9 cellular contexts compared by ENCODE assay signal in the genomic region with DNA sequence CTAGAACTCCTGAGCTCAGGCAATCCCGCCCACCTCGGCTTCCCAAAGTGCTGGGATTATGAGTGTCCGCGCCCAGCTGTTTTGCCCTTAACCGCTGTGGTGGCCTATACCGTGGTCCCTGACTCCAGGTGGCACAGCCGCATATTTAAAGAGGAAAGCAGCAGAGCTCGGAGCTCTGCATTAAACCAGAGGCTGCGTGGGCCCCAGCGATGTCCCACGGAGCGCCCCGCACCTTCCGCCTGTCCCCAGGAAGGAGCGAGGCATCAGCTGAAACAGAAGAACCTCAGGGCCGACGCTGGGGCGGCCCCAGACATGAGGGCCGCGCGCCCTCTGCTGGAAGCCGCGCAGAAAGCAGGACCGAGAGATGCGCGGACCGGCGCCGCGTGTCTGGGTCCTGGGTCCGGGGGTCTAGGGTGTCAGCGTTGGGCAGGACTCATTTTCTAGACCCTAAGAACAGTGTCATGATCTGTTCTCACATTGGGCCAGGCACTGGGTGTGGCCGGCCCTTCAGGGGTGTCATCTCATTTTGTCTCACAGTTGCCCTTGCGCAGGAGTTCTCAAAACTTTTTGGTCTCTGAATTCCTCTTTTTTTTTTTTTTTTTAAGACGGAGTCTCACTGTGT. TPM values are rescaled to one million over a fixed set of nuclear protein-coding genes. Genes with fewer than 3 reads are reported as not detected.
DNase-seq lines count a peak whose midpoint lies in the region; ATAC-seq and TF ChIP-seq lines count a peak whose summit lies in the region.
"Had no signal": no experiment of that assay in that cellular context is flagged by ENCODE, and none has a peak within 500 bp of the region (broad histone marks: within the 10 kb centered on the region; RNA-seq: fewer than 3 reads in every experiment).

No MANE protein-coding gene starts in this region.

- no peaks in the 10 kb centered on the region for H3K36me3 ChIP-seq in PC-9 (ENCODE audit: low read depth)
- no peaks in the 10 kb centered on the region for H3K36me3 ChIP-seq in esophagus squamous epithelium

- POLR2A ChIA-PET in PC-9 (lab: Charles Lee; ENCODE audit: unreplicated experiment): no interaction called here

- no peak for TF ChIP-seq POLR2A in esophagus squamous epithelium (IDR thresholded peaks at IDR 0.05)

- no TSS peak for BruUV-seq in PC-9 (replicated peaks; lab: Mats Ljungman, UMichigan)

- no peaks in the 10 kb centered on the region for H3K9me3 ChIP-seq in PC-9 (ENCODE audit: insufficient read depth, low read depth)
- H3K9me3 ChIP-seq in esophagus squamous epithelium: no peaks in the 10 kb centered on the region

- no peaks in the 10 kb centered on the region for H3K4me1 Mint-ChIP-seq in nephron

- 4 to 7% methylated on average over 14 to 25 of the region's 35 CpGs for WGBS in esophagus squamous epithelium, 2 donors

- H3K4me3 ChIP-seq in PC-9 (peak overlapping the region; percentile 2; the same call in 1 of the 2 replicates), esophagus squamous epithelium (peak overlapping the region in 1 of 4 donors; percentile 18)

- H2AFZ ChIP-seq in PC-9: no peak overlapping the region

- H3K27ac ChIP-seq in PC-9: no peak overlapping the region
- no peak overlapping the region for H3K27ac ChIP-seq in esophagus squamous epithelium

- intact Hi-C loops in PC-9 (cut with micrococcal nuclease; ENCODE audit: unreplicated experiment): loop anchor here (1.0 to 5.0 kb wide), 5 partner anchors 39 to 340 kb away; a partner anchor contains a TSS
- intact Hi-C loops in esophagus squamous epithelium (cut with DNase I): no loop called here

- no peak overlapping the region for H3K4me3 Mint-ChIP-seq in nephron
- H3K4me3 Mint-ChIP-seq: T-helper 1 cell treated with Interleukin-12 subunit alpha and Interleukin-12 subunit beta and Interleukin-4 antibody, amounts not matched to agents 30 μg/mL and 1 μg/mL, for 36 hours had no signal

- TF ChIP-seq CTCF in PC-9 (conservative IDR thresholded peaks at IDR 0.05): peak; percentile 94
- TF ChIP-seq CTCF in esophagus squamous epithelium (IDR thresholded peaks at IDR 0.05): peak; percentile 81 to 92 (median 85)
- TF ChIP-seq CTCF in nephron (IDR thresholded peaks at IDR 0.05; ENCODE audit: unreplicated experiment in 3 of 3): peak; percentile 92 to 98 (median 96)

- H3F3A ChIP-seq in PC-9 (ENCODE audit: insufficient read depth, low read depth): no peaks in the 10 kb centered on the region

- H3K9me3 Mint-ChIP-seq in nephron: peaks cover 2% of the 10 kb centered on the region
- H3K9me3 Mint-ChIP-seq: T-helper 1 cell treated with Interleukin-12 subunit alpha and Interleukin-12 subunit beta and Interleukin-4 antibody, amounts not matched to agents 30 μg/mL and 1 μg/mL, for 36 hours had no signal

- H3K9me2 ChIP-seq in PC-9 (ENCODE audit: insufficient read depth): no peaks in the 10 kb centered on the region

- H3K4me1 ChIP-seq in PC-9 (replicated peaks; ENCODE audit: insufficient read depth): no peaks in the 10 kb centered on the region
- peaks cover 4 to 6% (median 5%) of the 10 kb centered on the region in 3 donors for H3K4me1 ChIP-seq in esophagus squamous epithelium

- H3K79me2 ChIP-seq in PC-9 (ENCODE audit: low read depth): no peaks in the 10 kb centered on the region

- peaks cover 10% of the 10 kb centered on the region; the same call in 1 of the 2 replicates for H3K27me3 ChIP-seq in PC-9 (ENCODE audit: insufficient read depth, low read depth)
- H3K27me3 ChIP-seq in esophagus squamous epithelium: peaks cover 0 to 20% (median 0%) of the 10 kb centered on the region in 4 donors

- ATAC-seq in HG03175 (IDR thresholded peaks at IDR 0.05; ENCODE audit: unreplicated experiment): peak; percentile 60
- no peak for ATAC-seq in HG03039 (IDR thresholded peaks at IDR 0.05; ENCODE audit: unreplicated experiment)

- peak overlapping the region; percentile 46; the same call in 1 of the 2 replicates for H3K4me2 ChIP-seq in PC-9

- no peaks in the 10 kb centered on the region for H4K20me1 ChIP-seq in PC-9 (ENCODE audit: insufficient read depth)

- DNase-seq in D341Med (ENCODE audit: low spot score) (peak; percentile 93), PC-9 (peak in 1 of 2 experiments; percentile 72), activated T-cell treated with anti-CD3 and anti-CD28 coated beads for 4 hours (peak; percentile 67), esophagus squamous epithelium (lab: John Stamatoyannopoulos, UW) (no peak)
- peak; percentile 34 to 71 (median 54) for DNase-seq in stimulated activated naive CD4-positive, alpha-beta T cell (lab: John Stamatoyannopoulos, UW)

- H3K36me3 Mint-ChIP-seq in nephron (ENCODE audit: low read depth): peaks cover 12% of the 10 kb centered on the region

- peaks cover 4% of the 10 kb centered on the region for H3K27me3 Mint-ChIP-seq in nephron (ENCODE audit: low read depth)

- CTCF ChIA-PET in PC-9 (lab: Charles Lee): interaction anchor here (0.6 to 2.0 kb wide), 13 partner anchors 26 to 345 kb away, joined by 3 to 25 read pairs (median 6); no protein-coding TSS in a partner anchor

- H3K27ac Mint-ChIP-seq in nephron: no peak overlapping the region
- H3K27ac Mint-ChIP-seq: T-helper 1 cell treated with Interleukin-12 subunit alpha and Interleukin-12 subunit beta and Interleukin-4 antibody, amounts not matched to agents 30 μg/mL and 1 μg/mL, for 36 hours had no signal

RNA-seq across cellular contexts. Expression of a gene that starts 37.7 kb away (rescaled TPM):
- total RNA-seq in PC-9 (2021): 0.38 and 0.41 TPM in 2 replicates
- total RNA-seq in esophagus squamous epithelium: 1 to 10 TPM in 3 of 4 donors, under 1 TPM in 1; 0.53 to 4.6 (median 2.7) TPM

RNA-seq across cellular contexts. Expression of a gene that starts 49.6 kb away (rescaled TPM):
- total RNA-seq in PC-9 (2021): 85.2 and 87.3 TPM in 2 replicates
- total RNA-seq in esophagus squamous epithelium: 10 to 100 TPM; 30.4 to 71.6 (median 38.3) TPM
